Comparison of ENCODE assay signal across 9 cellular contexts in the genomic region with DNA sequence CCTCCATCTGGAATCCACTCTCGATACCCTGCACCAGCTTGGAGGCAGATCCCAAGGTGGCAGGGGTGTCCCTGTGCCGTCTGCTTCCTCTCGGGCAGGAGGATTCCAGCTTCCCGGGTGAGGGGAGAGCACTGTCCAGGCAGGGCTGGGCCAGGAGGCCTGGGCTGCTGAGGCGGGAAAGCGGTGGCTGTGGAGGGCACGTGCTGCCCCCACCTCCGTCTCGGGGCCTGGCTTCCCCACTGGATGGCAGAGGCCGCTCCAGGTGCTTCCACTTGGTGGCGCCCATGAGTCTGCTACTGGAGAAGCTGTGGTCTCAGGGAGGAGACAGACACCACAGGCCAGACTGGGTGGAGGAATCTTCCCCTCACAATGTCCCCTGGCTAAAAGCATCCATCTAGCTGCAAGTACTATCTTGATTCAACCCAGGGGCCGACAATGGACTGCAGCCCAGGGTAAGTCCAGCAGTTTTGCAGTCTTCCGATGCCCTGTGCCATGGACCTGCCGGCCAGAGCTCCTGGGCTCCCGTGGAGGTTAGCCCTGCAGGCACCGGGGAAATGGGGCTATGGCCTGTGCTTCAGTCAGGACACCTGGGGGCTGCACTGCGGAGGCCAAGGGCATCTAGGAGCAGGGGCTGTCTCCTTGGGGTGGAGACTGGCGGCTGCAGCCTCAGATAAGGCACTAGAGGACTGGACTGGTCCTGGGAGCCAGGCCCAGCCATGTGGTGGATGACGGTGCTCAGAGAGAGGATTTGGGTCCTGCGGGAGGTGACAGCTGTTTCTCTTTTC. TPM values are rescaled to one million over a fixed set of nuclear protein-coding genes. Genes with fewer than 3 reads are reported as not detected.
DNase-seq lines count a peak whose midpoint lies in the region; ATAC-seq and TF ChIP-seq lines count a peak whose summit lies in the region.
"Had no signal": no experiment of that assay in that cellular context is flagged by ENCODE, and none has a peak within 500 bp of the region (broad histone marks: within the 10 kb centered on the region; RNA-seq: fewer than 3 reads in every experiment).

No MANE protein-coding gene starts in this region.

- no peaks in the 10 kb centered on the region for H3K9me3 ChIP-seq in heart left ventricle

- intact Hi-C loops in heart left ventricle (cut with DNase I), result no loop called here

- ATAC-seq in heart left ventricle (peak in 2 of 4 donors; percentile 31 to 32), GM19467 (IDR thresholded peaks at IDR 0.05; ENCODE audit: unreplicated experiment) (no peak), HG03571 (IDR thresholded peaks at IDR 0.05; ENCODE audit: unreplicated experiment) (no peak), GM21529 (IDR thresholded peaks at IDR 0.05; ENCODE audit: unreplicated experiment) (no peak)

- H3K4me3 ChIP-seq in heart left ventricle, result no peak overlapping the region
- H3K4me3 ChIP-seq: lung had no signal

- peaks cover 0 to 57% (median 50%) of the 10 kb centered on the region in 9 donors for H3K36me3 ChIP-seq in heart left ventricle

- DNase-seq in EH (ENCODE audit: low read depth), result peak; percentile 40
- DNase-seq in M059J (ENCODE audit: low read depth), result peak; percentile 30
- DNase-seq in activated T-cell treated with anti-CD3 and anti-CD28 coated beads for 4 hours, result peak; percentile 12
- DNase-seq in heart left ventricle, result peak in 1 of 5 donors; percentile 49
- DNase-seq in stimulated activated CD4-positive, alpha-beta T cell treated with anti-CD3 and anti-CD28 coated beads, Interleukin-2, amount 100 ng/mL, for 48 hours, result peak; percentile 44 to 53

- no peaks in the 10 kb centered on the region for H3K4me1 ChIP-seq in heart left ventricle

- peak in 11 of 12 donors; percentile 8 to 45 (median 27) for TF ChIP-seq CTCF in heart left ventricle (IDR thresholded peaks at IDR 0.05)

- H3K27me3 ChIP-seq in heart left ventricle, result no peaks in the 10 kb centered on the region

- WGBS in heart left ventricle, 4 donors, result 82 to 90% (median 86%) methylated on average over 9 to 20 of the region's 20 CpGs

- no peak overlapping the region for H3K27ac ChIP-seq in heart left ventricle

- no peak for TF ChIP-seq POLR2A in heart left ventricle (IDR thresholded peaks at IDR 0.05)

RNA-seq across cellular contexts. Expression of gene EIF4G3, which starts 41.3 kb away (rescaled TPM):
- 32.2 and 57.2 TPM in 2 replicates for total RNA-seq in M059J (2014; rRNA removed; shearing (Covaris generic))
- 10 to 100 TPM; 30.0 to 49.0 (median 37.5) TPM for total RNA-seq in heart left ventricle
- polyA plus RNA-seq in heart left ventricle, result 10 to 100 TPM; 14.6 to 25.9 TPM
